26 cellular contexts compared by ENCODE assay signal in the genomic region with DNA sequence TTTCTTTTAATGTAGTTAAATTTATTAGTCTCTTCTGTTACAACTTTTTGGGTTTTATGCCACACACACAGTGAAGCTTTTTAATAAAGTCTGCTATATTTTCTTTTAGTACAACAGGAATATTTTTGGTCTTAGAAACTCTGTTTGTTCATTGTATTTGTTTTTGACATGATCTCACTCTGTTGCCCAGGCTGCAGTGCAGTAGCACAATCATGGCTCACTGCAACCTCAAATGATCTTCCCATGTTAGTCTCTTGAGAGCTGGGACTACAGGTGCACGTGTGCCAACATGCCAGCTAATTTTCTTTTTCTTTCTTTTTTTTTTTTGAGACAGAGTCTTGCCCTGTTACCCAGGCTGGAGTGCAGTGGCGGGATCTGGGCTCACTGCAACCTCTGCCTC.
"Had no signal": no experiment of that assay in that cellular context is flagged by ENCODE, and none has a peak within 500 bp of the region (broad histone marks: within the 10 kb centered on the region; RNA-seq: fewer than 3 reads in every experiment).

No MANE protein-coding gene starts in this region.

- H3K27me3 ChIP-seq: ascending aorta, brain microvascular endothelial cell, dorsolateral prefrontal cortex, gastroesophageal sphincter, hepatocyte, right lobe of liver, suprapubic skin, tibial artery, upper lobe of right lung had no signal

- DNase-seq: activated CD4-positive, alpha-beta memory T cell treated with anti-CD3 and anti-CD28 coated beads, Interleukin-2, amount 10 ng/mL, durations not matched to agents 7 days and 5 days; activated CD4-positive, alpha-beta T cell treated with anti-CD3 and anti-CD28 coated beads, Interleukin-2, amount 10 ng/mL, durations not matched to agents 7 days and 5 days; activated CD4-positive, CD25-positive, alpha-beta regulatory T cell treated with anti-CD3 and anti-CD28 coated beads, Interleukin-2, amount 50 U/mL, for 72 hours; activated CD8-positive, alpha-beta memory T cell treated with anti-CD3 and anti-CD28 coated beads, Interleukin-2, amount 50 U/mL, for 48 hours; activated gamma-delta T cell; activated naive CD4-positive, alpha-beta T cell treated with anti-CD3 and anti-CD28 coated beads, Interleukin-2, amount 10 ng/mL, durations not matched to agents 7 days and 5 days; activated naive CD8-positive, alpha-beta T cell treated with anti-CD3 and anti-CD28 coated beads, Interleukin-2, amount 10 ng/mL, durations not matched to agents 7 days and 5 days; activated T-cell treated with anti-CD3 and anti-CD28 coated beads, Interleukin-2, amount 50 U/mL, for 24 hours; brain microvascular endothelial cell; dorsolateral prefrontal cortex; effector memory CD4-positive, alpha-beta T cell; islet precursor cell; left ventricle myocardium superior; right lobe of liver; stimulated activated CD4-positive, alpha-beta T cell treated with anti-CD3 and anti-CD28 coated beads, Interleukin-4, amount 100 ng/mL, for 1 hour; T1000; tibial artery; upper lobe of right lung; WERI-Rb-1 had no signal

- H3K9me3 ChIP-seq: ascending aorta, gastroesophageal sphincter, right lobe of liver, suprapubic skin, tibial artery, upper lobe of right lung had no signal

- H3K27ac ChIP-seq: ascending aorta, brain microvascular endothelial cell, coronary artery, gastroesophageal sphincter, hepatocyte, right lobe of liver, suprapubic skin, tibial artery, upper lobe of right lung, WERI-Rb-1 had no signal

- H3K4me1 ChIP-seq: right lobe of liver, suprapubic skin, upper lobe of right lung had no signal

- H3K4me3 ChIP-seq: ascending aorta, coronary artery, dorsolateral prefrontal cortex, gastroesophageal sphincter, hepatocyte, right lobe of liver, suprapubic skin, tibial artery, upper lobe of right lung had no signal

- H3K27ac Mint-ChIP-seq: activated CD4-positive, alpha-beta memory T cell treated with anti-CD3 and anti-CD28 coated beads, Interleukin-2, amount 10 ng/mL, durations not matched to agents 7 days and 5 days; activated CD4-positive, alpha-beta T cell treated with anti-CD3 and anti-CD28 coated beads, Interleukin-2, amount 10 ng/mL, durations not matched to agents 7 days and 5 days; activated naive CD4-positive, alpha-beta T cell treated with anti-CD3 and anti-CD28 coated beads, Interleukin-2, amount 10 ng/mL, durations not matched to agents 7 days and 5 days; activated naive CD8-positive, alpha-beta T cell treated with anti-CD3 and anti-CD28 coated beads, Interleukin-2, amount 10 ng/mL, durations not matched to agents 7 days and 5 days; activated T-cell treated with anti-CD3 and anti-CD28 coated beads, Interleukin-2, amount 50 U/mL, for 24 hours; nephron; stimulated activated effector memory CD8-positive, alpha-beta T cell treated with anti-CD3 and anti-CD28 coated beads, Interleukin-12 subunit alpha, Interleukin-12 subunit beta, amount 100 ng/mL, for 72 hours had no signal

- H3K9me3 Mint-ChIP-seq: activated CD4-positive, alpha-beta memory T cell treated with anti-CD3 and anti-CD28 coated beads, Interleukin-2, amount 10 ng/mL, durations not matched to agents 7 days and 5 days; activated CD4-positive, alpha-beta T cell treated with anti-CD3 and anti-CD28 coated beads, Interleukin-2, amount 10 ng/mL, durations not matched to agents 7 days and 5 days; activated naive CD4-positive, alpha-beta T cell treated with anti-CD3 and anti-CD28 coated beads, Interleukin-2, amount 10 ng/mL, durations not matched to agents 7 days and 5 days; activated naive CD8-positive, alpha-beta T cell treated with anti-CD3 and anti-CD28 coated beads, Interleukin-2, amount 10 ng/mL, durations not matched to agents 7 days and 5 days; activated T-cell treated with anti-CD3 and anti-CD28 coated beads, Interleukin-2, amount 50 U/mL, for 24 hours; nephron; stimulated activated effector memory CD8-positive, alpha-beta T cell treated with anti-CD3 and anti-CD28 coated beads, Interleukin-12 subunit alpha, Interleukin-12 subunit beta, amount 100 ng/mL, for 72 hours had no signal

- H3K27me3 Mint-ChIP-seq: activated CD4-positive, alpha-beta memory T cell treated with anti-CD3 and anti-CD28 coated beads, Interleukin-2, amount 10 ng/mL, durations not matched to agents 7 days and 5 days; activated CD4-positive, alpha-beta T cell treated with anti-CD3 and anti-CD28 coated beads, Interleukin-2, amount 10 ng/mL, durations not matched to agents 7 days and 5 days; activated naive CD4-positive, alpha-beta T cell treated with anti-CD3 and anti-CD28 coated beads, Interleukin-2, amount 10 ng/mL, durations not matched to agents 7 days and 5 days; activated naive CD8-positive, alpha-beta T cell treated with anti-CD3 and anti-CD28 coated beads, Interleukin-2, amount 10 ng/mL, durations not matched to agents 7 days and 5 days; activated T-cell treated with anti-CD3 and anti-CD28 coated beads, Interleukin-2, amount 50 U/mL, for 24 hours had no signal

- H3K4me3 Mint-ChIP-seq: activated CD4-positive, alpha-beta memory T cell treated with anti-CD3 and anti-CD28 coated beads, Interleukin-2, amount 10 ng/mL, durations not matched to agents 7 days and 5 days; activated CD4-positive, alpha-beta T cell treated with anti-CD3 and anti-CD28 coated beads, Interleukin-2, amount 10 ng/mL, durations not matched to agents 7 days and 5 days; activated naive CD4-positive, alpha-beta T cell treated with anti-CD3 and anti-CD28 coated beads, Interleukin-2, amount 10 ng/mL, durations not matched to agents 7 days and 5 days; activated naive CD8-positive, alpha-beta T cell treated with anti-CD3 and anti-CD28 coated beads, Interleukin-2, amount 10 ng/mL, durations not matched to agents 7 days and 5 days; activated T-cell treated with anti-CD3 and anti-CD28 coated beads, Interleukin-2, amount 50 U/mL, for 24 hours; nephron; stimulated activated effector memory CD8-positive, alpha-beta T cell treated with anti-CD3 and anti-CD28 coated beads, Interleukin-12 subunit alpha, Interleukin-12 subunit beta, amount 100 ng/mL, for 72 hours had no signal

- H3K36me3 ChIP-seq: brain microvascular endothelial cell, right lobe of liver had no signal

- ATAC-seq: gastroesophageal sphincter; left ventricle myocardium superior; stimulated activated effector memory CD8-positive, alpha-beta T cell treated with anti-CD3 and anti-CD28 coated beads, Interleukin-12 subunit alpha, Interleukin-12 subunit beta, amount 100 ng/mL, for 72 hours; upper lobe of right lung had no signal

- H3K4me2 ChIP-seq: hepatocyte had no signal

- H2AFZ ChIP-seq: hepatocyte had no signal
